ENCODE assay signal across 1 cellular context in genomic region chr2:15747698-15748471, GRCh38.
TF ChIP-seq lines count a peak whose summit lies in the region.

No MANE protein-coding gene starts in this region.

TF ChIP-seq in WTC11, 78 proteins besides CTCF, POLR2A, EP300 and RAD21 (continued from another document):
- TF ChIP-seq E2F1 (CRISPR knock-in tag; IDR thresholded peaks at IDR 0.05) (no peak), CBFB (CRISPR knock-in tag; IDR thresholded peaks at IDR 0.05; ENCODE audit: low read depth) (no peak), TEAD4 (CRISPR knock-in tag; IDR thresholded peaks at IDR 0.05) (peak; percentile 50; the same call in 1 of the 2 replicates), E2F4 (CRISPR knock-in tag; IDR thresholded peaks at IDR 0.05; ENCODE audit: borderline replicate concordance, low read depth) (no peak), ATF2 (CRISPR knock-in tag; IDR thresholded peaks at IDR 0.05; ENCODE audit: borderline replicate concordance, low read depth) (no peak), ZNF219 (CRISPR knock-in tag; IDR thresholded peaks at IDR 0.05; ENCODE audit: borderline replicate concordance) (no peak), ZNF232 (CRISPR knock-in tag; IDR thresholded peaks at IDR 0.05) (no peak), ELF4 (CRISPR knock-in tag; IDR thresholded peaks at IDR 0.05; ENCODE audit: low read depth) (no peak), TP53 (CRISPR knock-in tag; IDR thresholded peaks at IDR 0.05) (no peak)
